1 cellular context compared by ENCODE assay signal in the genomic region with DNA sequence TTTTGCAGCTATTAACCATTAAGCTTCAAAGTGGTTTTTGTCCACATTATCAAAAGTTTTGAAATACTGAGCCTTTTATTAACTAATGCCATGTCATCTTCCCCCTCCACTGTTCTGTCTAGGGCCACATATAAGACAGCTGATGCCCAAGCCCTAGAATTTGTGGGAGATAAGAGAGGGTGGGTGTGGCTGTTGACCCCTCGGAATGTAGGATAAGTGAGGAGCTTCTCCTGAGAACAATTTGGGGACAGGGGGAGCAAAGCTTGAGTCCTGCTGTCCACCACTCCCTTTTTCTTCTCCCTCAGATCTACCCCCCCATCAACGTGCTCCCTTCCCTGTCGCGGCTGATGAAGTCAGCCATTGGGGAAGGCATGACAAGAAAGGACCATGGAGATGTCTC.
TF ChIP-seq lines count a peak whose summit lies in the region.

No MANE protein-coding gene starts in this region.

TF ChIP-seq in GM23338, 12 proteins besides CTCF, POLR2A, EP300 and RAD21 (continued from another document):
- TF ChIP-seq, protein P1, sequence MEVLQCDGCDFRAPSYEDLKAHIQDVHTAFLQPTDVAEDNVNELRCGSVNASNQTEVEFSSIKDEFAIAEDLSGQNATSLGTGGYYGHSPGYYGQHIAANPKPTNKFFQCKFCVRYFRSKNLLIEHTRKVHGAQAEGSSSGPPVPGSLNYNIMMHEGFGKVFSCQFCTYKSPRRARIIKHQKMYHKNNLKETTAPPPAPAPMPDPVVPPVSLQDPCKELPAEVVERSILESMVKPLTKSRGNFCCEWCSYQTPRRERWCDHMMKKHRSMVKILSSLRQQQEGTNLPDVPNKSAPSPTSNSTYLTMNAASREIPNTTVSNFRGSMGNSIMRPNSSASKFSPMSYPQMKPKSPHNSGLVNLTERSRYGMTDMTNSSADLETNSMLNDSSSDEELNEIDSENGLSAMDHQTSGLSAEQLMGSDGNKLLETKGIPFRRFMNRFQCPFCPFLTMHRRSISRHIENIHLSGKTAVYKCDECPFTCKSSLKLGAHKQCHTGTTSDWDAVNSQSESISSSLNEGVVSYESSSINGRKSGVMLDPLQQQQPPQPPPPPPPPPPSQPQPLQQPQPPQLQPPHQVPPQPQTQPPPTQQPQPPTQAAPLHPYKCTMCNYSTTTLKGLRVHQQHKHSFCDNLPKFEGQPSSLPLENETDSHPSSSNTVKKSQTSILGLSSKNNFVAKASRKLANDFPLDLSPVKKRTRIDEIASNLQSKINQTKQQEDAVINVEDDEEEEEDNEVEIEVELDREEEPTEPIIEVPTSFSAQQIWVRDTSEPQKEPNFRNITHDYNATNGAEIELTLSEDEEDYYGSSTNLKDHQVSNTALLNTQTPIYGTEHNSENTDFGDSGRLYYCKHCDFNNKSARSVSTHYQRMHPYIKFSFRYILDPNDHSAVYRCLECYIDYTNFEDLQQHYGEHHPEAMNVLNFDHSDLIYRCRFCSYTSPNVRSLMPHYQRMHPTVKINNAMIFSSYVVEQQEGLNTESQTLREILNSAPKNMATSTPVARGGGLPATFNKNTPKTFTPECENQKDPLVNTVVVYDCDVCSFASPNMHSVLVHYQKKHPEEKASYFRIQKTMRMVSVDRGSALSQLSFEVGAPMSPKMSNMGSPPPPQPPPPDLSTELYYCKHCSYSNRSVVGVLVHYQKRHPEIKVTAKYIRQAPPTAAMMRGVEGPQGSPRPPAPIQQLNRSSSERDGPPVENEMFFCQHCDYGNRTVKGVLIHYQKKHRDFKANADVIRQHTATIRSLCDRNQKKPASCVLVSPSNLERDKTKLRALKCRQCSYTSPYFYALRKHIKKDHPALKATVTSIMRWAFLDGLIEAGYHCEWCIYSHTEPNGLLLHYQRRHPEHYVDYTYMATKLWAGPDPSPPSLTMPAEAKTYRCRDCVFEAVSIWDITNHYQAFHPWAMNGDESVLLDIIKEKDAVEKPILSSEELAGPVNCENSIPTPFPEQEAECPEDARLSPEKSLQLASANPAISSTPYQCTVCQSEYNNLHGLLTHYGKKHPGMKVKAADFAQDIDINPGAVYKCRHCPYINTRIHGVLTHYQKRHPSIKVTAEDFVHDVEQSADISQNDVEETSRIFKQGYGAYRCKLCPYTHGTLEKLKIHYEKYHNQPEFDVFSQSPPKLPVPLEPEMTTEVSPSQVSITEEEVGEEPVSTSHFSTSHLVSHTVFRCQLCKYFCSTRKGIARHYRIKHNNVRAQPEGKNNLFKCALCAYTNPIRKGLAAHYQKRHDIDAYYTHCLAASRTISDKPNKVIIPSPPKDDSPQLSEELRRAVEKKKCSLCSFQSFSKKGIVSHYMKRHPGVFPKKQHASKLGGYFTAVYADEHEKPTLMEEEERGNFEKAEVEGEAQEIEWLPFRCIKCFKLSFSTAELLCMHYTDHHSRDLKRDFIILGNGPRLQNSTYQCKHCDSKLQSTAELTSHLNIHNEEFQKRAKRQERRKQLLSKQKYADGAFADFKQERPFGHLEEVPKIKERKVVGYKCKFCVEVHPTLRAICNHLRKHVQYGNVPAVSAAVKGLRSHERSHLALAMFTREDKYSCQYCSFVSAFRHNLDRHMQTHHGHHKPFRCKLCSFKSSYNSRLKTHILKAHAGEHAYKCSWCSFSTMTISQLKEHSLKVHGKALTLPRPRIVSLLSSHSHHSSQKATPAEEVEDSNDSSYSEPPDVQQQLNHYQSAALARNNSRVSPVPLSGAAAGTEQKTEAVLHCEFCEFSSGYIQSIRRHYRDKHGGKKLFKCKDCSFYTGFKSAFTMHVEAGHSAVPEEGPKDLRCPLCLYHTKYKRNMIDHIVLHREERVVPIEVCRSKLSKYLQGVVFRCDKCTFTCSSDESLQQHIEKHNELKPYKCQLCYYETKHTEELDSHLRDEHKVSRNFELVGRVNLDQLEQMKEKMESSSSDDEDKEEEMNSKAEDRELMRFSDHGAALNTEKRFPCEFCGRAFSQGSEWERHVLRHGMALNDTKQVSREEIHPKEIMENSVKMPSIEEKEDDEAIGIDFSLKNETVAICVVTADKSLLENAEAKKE (CRISPR knock-in tag; IDR thresholded peaks at IDR 0.05), result no peak
- TF ChIP-seq NANOG (IDR thresholded peaks at IDR 0.05; ENCODE audit: borderline replicate concordance), result no peak
- TF ChIP-seq, protein P2, sequence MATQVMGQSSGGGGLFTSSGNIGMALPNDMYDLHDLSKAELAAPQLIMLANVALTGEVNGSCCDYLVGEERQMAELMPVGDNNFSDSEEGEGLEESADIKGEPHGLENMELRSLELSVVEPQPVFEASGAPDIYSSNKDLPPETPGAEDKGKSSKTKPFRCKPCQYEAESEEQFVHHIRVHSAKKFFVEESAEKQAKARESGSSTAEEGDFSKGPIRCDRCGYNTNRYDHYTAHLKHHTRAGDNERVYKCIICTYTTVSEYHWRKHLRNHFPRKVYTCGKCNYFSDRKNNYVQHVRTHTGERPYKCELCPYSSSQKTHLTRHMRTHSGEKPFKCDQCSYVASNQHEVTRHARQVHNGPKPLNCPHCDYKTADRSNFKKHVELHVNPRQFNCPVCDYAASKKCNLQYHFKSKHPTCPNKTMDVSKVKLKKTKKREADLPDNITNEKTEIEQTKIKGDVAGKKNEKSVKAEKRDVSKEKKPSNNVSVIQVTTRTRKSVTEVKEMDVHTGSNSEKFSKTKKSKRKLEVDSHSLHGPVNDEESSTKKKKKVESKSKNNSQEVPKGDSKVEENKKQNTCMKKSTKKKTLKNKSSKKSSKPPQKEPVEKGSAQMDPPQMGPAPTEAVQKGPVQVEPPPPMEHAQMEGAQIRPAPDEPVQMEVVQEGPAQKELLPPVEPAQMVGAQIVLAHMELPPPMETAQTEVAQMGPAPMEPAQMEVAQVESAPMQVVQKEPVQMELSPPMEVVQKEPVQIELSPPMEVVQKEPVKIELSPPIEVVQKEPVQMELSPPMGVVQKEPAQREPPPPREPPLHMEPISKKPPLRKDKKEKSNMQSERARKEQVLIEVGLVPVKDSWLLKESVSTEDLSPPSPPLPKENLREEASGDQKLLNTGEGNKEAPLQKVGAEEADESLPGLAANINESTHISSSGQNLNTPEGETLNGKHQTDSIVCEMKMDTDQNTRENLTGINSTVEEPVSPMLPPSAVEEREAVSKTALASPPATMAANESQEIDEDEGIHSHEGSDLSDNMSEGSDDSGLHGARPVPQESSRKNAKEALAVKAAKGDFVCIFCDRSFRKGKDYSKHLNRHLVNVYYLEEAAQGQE (IDR thresholded peaks at IDR 0.05; ENCODE audit: unreplicated experiment), result no peak
- TF ChIP-seq EZH2 (IDR thresholded peaks at IDR 0.05; ENCODE audit: low read depth, unreplicated experiment), result no peak
- no peak for TF ChIP-seq ZNF114 (CRISPR knock-in tag; IDR thresholded peaks at IDR 0.05)
